ENCODE assay signal across 8 cellular contexts in genomic region chrY:13435968-13436937, GRCh38. TPM values are rescaled to one million over a fixed set of nuclear protein-coding genes. Genes with fewer than 3 reads are reported as not detected.
DNase-seq lines count a peak whose midpoint lies in the region; ATAC-seq and TF ChIP-seq lines count a peak whose summit lies in the region.

No MANE protein-coding gene starts in this region.

- H3K9me3 ChIP-seq in right atrium auricular region: no peaks in the 10 kb centered on the region
- H3K9me3 ChIP-seq in heart left ventricle: peaks cover 0 to 12% (median 0%) of the 10 kb centered on the region in 12 donors
- no peaks in the 10 kb centered on the region for H3K9me3 ChIP-seq in thymus (ENCODE audit: control insufficient read depth)
- H3K9me3 ChIP-seq in esophagus squamous epithelium: no peaks in the 10 kb centered on the region

- H3K4me1 ChIP-seq in right atrium auricular region (no peaks in the 10 kb centered on the region), heart left ventricle (peaks cover 0 to 10% (median 0%) of the 10 kb centered on the region in 12 donors), thymus (ENCODE audit: control insufficient read depth, insufficient read depth, low read length) (no peaks in the 10 kb centered on the region), esophagus squamous epithelium (no peaks in the 10 kb centered on the region)

- POLR2A ChIA-PET in activated B cell treated with CpG ODN at 0.5 μM for 24 hours (lab: Charles Lee): no interaction called here

- H3K27me3 ChIP-seq in right atrium auricular region: no peaks in the 10 kb centered on the region
- H3K27me3 ChIP-seq in heart left ventricle: no peaks in the 10 kb centered on the region
- H3K27me3 ChIP-seq in thymus (ENCODE audit: control insufficient read depth, insufficient read depth): no peaks in the 10 kb centered on the region
- no peaks in the 10 kb centered on the region for H3K27me3 ChIP-seq in esophagus squamous epithelium

- ATAC-seq in Right ventricle myocardium superior (ENCODE audit: poor library complexity) (peak; percentile 94), activated B cell treated with CpG ODN at 0.5 μM for 24 hours (ENCODE audit: low read depth) (peak; percentile 85), heart left ventricle (peak in 2 of 4 donors; percentile 80 to 95), HG03135 (IDR thresholded peaks at IDR 0.05; ENCODE audit: unreplicated experiment) (no peak)

- peaks cover 7% of the 10 kb centered on the region for H3K9me3 Mint-ChIP-seq in activated B cell treated with CpG ODN at 0.5 μM for 24 hours

- CTCF ChIA-PET in activated B cell treated with CpG ODN at 0.5 μM for 24 hours (lab: Charles Lee): interaction anchor here (1.4 kb wide), 1 partner anchor 302 kb away, joined by 5 read pairs; no protein-coding TSS in a partner anchor

- intact Hi-C loops in Right ventricle myocardium superior (cut with DNase I) (no loop called here), activated B cell treated with CpG ODN at 0.5 μM for 24 hours (cut with micrococcal nuclease) (loop anchor here (1.0 to 5.0 kb wide), 2 partner anchors 41 to 293 kb away; no protein-coding TSS in a partner anchor), heart left ventricle (cut with DNase I) (loop anchor here in 2 of 10 donors (5.0 to 10.0 kb wide), 2 partner anchors 41 to 269 kb away; partner anchors contain the start of gene TMSB4Y (in 1 of the 2)), esophagus squamous epithelium (cut with DNase I) (no loop called here)

- no peak overlapping the region for H3K4me3 ChIP-seq in right atrium auricular region
- H3K4me3 ChIP-seq in heart left ventricle: peak overlapping the region in 7 of 12 donors; percentile 25 to 63 (median 52)
- H3K4me3 ChIP-seq in thymus (ENCODE audit: low read length): peak overlapping the region; percentile 30
- H3K4me3 ChIP-seq in esophagus squamous epithelium: no peak overlapping the region

- 31 to 40% methylated on average over 25 of the region's 25 CpGs; no CpG with 5 or more reads in 2 of the 4 donors for WGBS in heart left ventricle, 4 donors
- 62% methylated on average over 25 of the region's 25 CpGs for WGBS in thymus
- 68% methylated on average over 3 of the region's 25 CpGs; no CpG with 5 or more reads in 1 of the 2 donors for WGBS in esophagus squamous epithelium, 2 donors

- H3K4me1 Mint-ChIP-seq in activated B cell treated with CpG ODN at 0.5 μM for 24 hours: peaks cover 43% of the 10 kb centered on the region

- no peak for TF ChIP-seq CTCF in right atrium auricular region (IDR thresholded peaks at IDR 0.05)
- no peak for TF ChIP-seq CTCF in activated B cell treated with CpG ODN at 0.5 μM for 24 hours (IDR thresholded peaks at IDR 0.05)
- peak in 8 of 12 donors; percentile 20 to 59 (median 48) for TF ChIP-seq CTCF in heart left ventricle (IDR thresholded peaks at IDR 0.05)
- peak in 2 of 6 experiments; percentile 14 to 43 for TF ChIP-seq CTCF in esophagus squamous epithelium (IDR thresholded peaks at IDR 0.05)

- no peak for TF ChIP-seq POLR2A in heart left ventricle (IDR thresholded peaks at IDR 0.05)
- TF ChIP-seq POLR2A in esophagus squamous epithelium (IDR thresholded peaks at IDR 0.05): no peak

- H3K4me3 Mint-ChIP-seq in activated B cell treated with CpG ODN at 0.5 μM for 24 hours: peak overlapping the region; percentile 89

- H3K36me3 Mint-ChIP-seq in activated B cell treated with CpG ODN at 0.5 μM for 24 hours (ENCODE audit: low read depth): peaks cover 45% of the 10 kb centered on the region

- peak; percentile 57 for DNase-seq in Right ventricle myocardium superior
- no peak for DNase-seq in right atrium auricular region (ENCODE audit: low spot score)
- DNase-seq in activated B cell treated with CpG ODN at 0.5 μM for 24 hours: peak; percentile 20
- peak in 3 of 5 donors; percentile 31 to 68 (median 36) for DNase-seq in heart left ventricle
- no peak for DNase-seq in kidney tubule cell (ENCODE audit: low spot score)
- DNase-seq in esophagus squamous epithelium (lab: John Stamatoyannopoulos, UW): no peak

- no peak overlapping the region for H3K27ac ChIP-seq in right atrium auricular region
- peak overlapping the region in 6 of 12 donors; percentile 44 to 77 (median 68) for H3K27ac ChIP-seq in heart left ventricle
- peak overlapping the region; percentile 36 for H3K27ac ChIP-seq in thymus (ENCODE audit: low read depth)
- H3K27ac ChIP-seq in esophagus squamous epithelium: no peak overlapping the region

- H3K27me3 Mint-ChIP-seq in activated B cell treated with CpG ODN at 0.5 μM for 24 hours: no peaks in the 10 kb centered on the region

- H3K27ac Mint-ChIP-seq in activated B cell treated with CpG ODN at 0.5 μM for 24 hours: peak overlapping the region; percentile 85

- no peaks in the 10 kb centered on the region for H3K36me3 ChIP-seq in right atrium auricular region
- no peaks in the 10 kb centered on the region for H3K36me3 ChIP-seq in heart left ventricle
- peaks cover 9% of the 10 kb centered on the region for H3K36me3 ChIP-seq in thymus (ENCODE audit: control insufficient read depth, insufficient read depth)
- peaks cover 0 to 14% (median 0%) of the 10 kb centered on the region in 3 donors for H3K36me3 ChIP-seq in esophagus squamous epithelium

RNA-seq across cellular contexts. Expression of gene UTY, which starts 43.6 kb away (rescaled TPM):
- total RNA-seq in Right ventricle myocardium superior (9.8 TPM), right atrium auricular region (not detected), activated B cell treated with CpG ODN at 0.5 μM for 24 hours (42.4 and 65.0 TPM in 2 replicates), heart left ventricle (10 to 100 TPM in 3 of 9 donors, 1 to 10 TPM in 1, not detected in 5; 9.2 to 17.3 (median 14.0) TPM), esophagus squamous epithelium (10 to 100 TPM in 2 of 4 donors, under 1 TPM in 1, not detected in 1; 0.06 to 48.8 (median 32.9) TPM)
- polyA plus RNA-seq in heart left ventricle (1 to 10 TPM; 2.6 to 3.0 TPM), thymus (9.4 TPM)

Comparison
In these comparisons a context has a peak if more than half of its experiments do, and no peak if none do; other contexts are left out.
1. DNase-seq: peak in Right ventricle myocardium superior (single experiment), activated B cell treated with CpG ODN at 0.5 μM for 24 hours (single experiment) and heart left ventricle (3 of 5); none in right atrium auricular region (single experiment), kidney tubule cell (single experiment) and esophagus squamous epithelium (single experiment).
2. H3K4me3 ChIP-seq: peak in heart left ventricle (7 of 12) and thymus (single experiment); none in right atrium auricular region (0 of 2) and esophagus squamous epithelium (0 of 4).
3. CTCF ChIP-seq: peak in heart left ventricle (8 of 12); none in right atrium auricular region (0 of 2) and activated B cell treated with CpG ODN at 0.5 μM for 24 hours (single experiment).